ENCODE assay signal across 8 cellular contexts in the genomic region with DNA sequence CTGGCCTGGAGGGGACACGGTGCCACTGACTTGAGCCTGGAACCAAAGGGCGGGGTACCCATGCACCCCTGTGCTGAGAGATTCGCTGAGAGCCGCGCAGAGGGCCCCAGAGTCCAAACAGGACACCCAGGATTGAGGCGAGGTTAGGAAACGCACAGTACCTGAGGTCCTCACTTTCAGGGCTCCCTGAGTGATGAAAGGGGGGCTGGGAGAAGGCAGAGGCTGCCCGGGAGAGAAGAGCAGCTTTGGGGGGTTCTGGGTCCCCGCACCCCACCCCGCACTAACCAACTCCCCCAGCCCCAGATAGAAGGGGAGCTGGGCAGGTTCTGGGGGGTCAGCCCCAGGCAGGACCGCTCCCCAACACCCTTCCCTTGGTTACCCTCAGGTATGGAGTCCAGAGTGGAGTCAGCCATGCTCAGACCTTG. TPM values are rescaled to one million over a fixed set of nuclear protein-coding genes. Genes with fewer than 3 reads are reported as not detected.
A peak's percentile ranks its signal among the peaks of the same experiment; 100 is the strongest.
DNase-seq lines count a peak whose midpoint lies in the region; ATAC-seq, FAIRE-seq and TF ChIP-seq lines count a peak whose summit lies in the region.

No MANE protein-coding gene starts in this region.

- DNase-seq in HL-60 (ENCODE audit: low read depth in 1 of 2, low spot score in 1 of 2) = no peak
- no peak for DNase-seq in dorsolateral prefrontal cortex
- DNase-seq in sigmoid colon = peak; percentile 68
- no peak for DNase-seq in urothelium cell line (ENCODE audit: low spot score)
- no peak for DNase-seq in HT-29 (ENCODE audit: low spot score)
- DNase-seq in COLO668 (lab: John Stamatoyannopoulos, UW; ENCODE audit: unreplicated experiment) = no peak

- no peaks in the 10 kb centered on the region for H3K9me3 ChIP-seq in sigmoid colon

- no peak for TF ChIP-seq CTCF in HL-60 (IDR thresholded peaks at IDR 0.05; ENCODE audit: insufficient read depth, low read length)
- TF ChIP-seq CTCF in dorsolateral prefrontal cortex (IDR thresholded peaks at IDR 0.05 in 54 of 56, conservative IDR thresholded peaks at IDR 0.05 in 2 of 56; ENCODE audit: low read depth in 1 of 56, partially characterized antibody in 56 of 56) = no peak
- TF ChIP-seq CTCF in sigmoid colon (IDR thresholded peaks at IDR 0.05) = no peak

- H3K27me3 ChIP-seq in HL-60 (ENCODE audit: insufficient read depth, poor library complexity, severe bottlenecking) (no peaks in the 10 kb centered on the region), dorsolateral prefrontal cortex (no peaks in the 10 kb centered on the region), sigmoid colon (no peaks in the 10 kb centered on the region)

- FAIRE-seq in urothelium cell line (lab: Jason Lieb, UNC) = no peak

- WGBS in sigmoid colon, 2 donors = 11 to 42% methylated on average over 11 of the region's 11 CpGs

- peak overlapping the region; percentile 37 for H3K4me3 ChIP-seq in HL-60 (replicated peaks; ENCODE audit: insufficient read depth, low read length)
- H3K4me3 ChIP-seq in dorsolateral prefrontal cortex = peak overlapping the region; percentile 46 to 87 (median 71)
- H3K4me3 ChIP-seq in sigmoid colon = peak overlapping the region in 3 of 4 donors; percentile 59 to 73 (median 61)

- peaks cover 0 to 15% (median 11%) of the 10 kb centered on the region in 4 donors for H3K4me1 ChIP-seq in sigmoid colon

- intact Hi-C loops in dorsolateral prefrontal cortex (cut with DNase I) (loop anchor here (5.0 to 10.0 kb wide), 2 partner anchors 68 to 251 kb away; a partner anchor contains a TSS), sigmoid colon (cut with DNase I) (loop anchor here (2.0 to 10.0 kb wide), 3 partner anchors 69 to 253 kb away; a partner anchor contains a TSS)

- no peaks in the 10 kb centered on the region for H3K36me3 ChIP-seq in sigmoid colon

- ATAC-seq in GM19035 (IDR thresholded peaks at IDR 0.05; ENCODE audit: unreplicated experiment) (peak; percentile 3), HG02884 (IDR thresholded peaks at IDR 0.05; ENCODE audit: unreplicated experiment) (no peak)

- no peak for TF ChIP-seq POLR2A in sigmoid colon (IDR thresholded peaks at IDR 0.05)

- no peak for TF ChIP-seq EP300 in sigmoid colon (IDR thresholded peaks at IDR 0.05)

- H3K27ac ChIP-seq in HL-60 (replicated peaks) (no peak overlapping the region), dorsolateral prefrontal cortex (peak overlapping the region in 47 of 59 donors; percentile 12 to 94 (median 80)), sigmoid colon (peak overlapping the region; percentile 80 to 89 (median 84))

RNA-seq across cellular contexts. Expression of a gene that starts 14.5 kb away (rescaled TPM):
- total RNA-seq in dorsolateral prefrontal cortex = 100 to 1,000 TPM in 1 of 120 experiments, 10 to 100 TPM in 119; 20.1 to 115 (median 36.3) TPM
- 10 to 100 TPM; 16.1 to 36.0 (median 23.4) TPM for total RNA-seq in sigmoid colon
- polyA plus RNA-seq in sigmoid colon = 10 to 100 TPM in 2 of 3 donors, 1 to 10 TPM in 1; 9.6 to 28.7 (median 16.4) TPM
- 40.8 and 44.0 TPM in 2 replicates for total RNA-seq in HT-29 (2014; rRNA removed; shearing (Covaris generic))
